In the genomic region with DNA sequence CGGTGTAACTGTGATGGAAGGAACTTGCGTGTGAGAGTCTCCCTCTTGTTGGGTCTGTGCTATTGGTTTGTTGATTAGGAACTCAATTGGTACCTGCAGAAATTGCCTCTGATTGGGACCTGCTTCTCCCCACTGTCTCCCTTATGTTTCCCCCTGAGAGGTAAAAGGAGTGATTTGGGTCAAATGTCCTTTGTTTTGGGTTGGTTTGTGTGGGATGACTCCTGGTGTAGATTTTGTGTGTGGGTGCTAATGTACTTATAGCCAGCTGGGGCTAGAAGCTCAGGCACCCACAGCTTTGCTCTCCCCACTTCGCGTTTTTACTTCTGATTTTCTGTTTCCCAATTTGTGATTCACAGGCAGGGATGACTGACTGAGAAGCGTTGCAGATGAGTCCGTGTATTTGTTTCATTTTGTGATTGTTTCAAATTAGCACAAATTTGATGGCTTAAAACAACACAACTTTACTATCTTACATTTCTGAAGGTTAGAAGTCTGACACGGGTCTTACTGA, we compare ENCODE assay signal across 15 cellular contexts.
DNase-seq lines count a peak whose midpoint lies in the region; ATAC-seq and TF ChIP-seq lines count a peak whose summit lies in the region.
"Had no signal": no experiment of that assay in that cellular context is flagged by ENCODE, and none has a peak within 500 bp of the region (broad histone marks: within the 10 kb centered on the region; RNA-seq: fewer than 3 reads in every experiment).

No MANE protein-coding gene starts in this region.

- H3K9me3 ChIP-seq in Loucy (ENCODE audit: insufficient read depth, low read depth, low read length) (peaks cover 1% of the 10 kb centered on the region; the same call in 1 of the 2 replicates), esophagus muscularis mucosa (no peaks in the 10 kb centered on the region), spleen (peaks cover 0 to under 1% (median 0%) of the 10 kb centered on the region in 8 donors)
- H3K9me3 ChIP-seq: sigmoid colon had no signal

- intact Hi-C loops in activated CD4-positive, alpha-beta memory T cell treated with anti-CD3 and anti-CD28 coated beads for 36 hours (cut with micrococcal nuclease), result no loop called here
- intact Hi-C loops in esophagus muscularis mucosa (cut with DNase I), result no loop called here
- intact Hi-C loops in spleen (cut with DNase I; ENCODE audit: low total_unique reads), result no loop called here

- H3K4me3 ChIP-seq in Loucy (ENCODE audit: low read length, poor library complexity, severe bottlenecking) (no peak overlapping the region), esophagus muscularis mucosa (no peak overlapping the region), spleen (peak overlapping the region in 1 of 8 donors; percentile 12)
- H3K4me3 ChIP-seq: sigmoid colon had no signal

- H3K4me3 Mint-ChIP-seq in activated CD4-positive, alpha-beta memory T cell treated with anti-CD3 and anti-CD28 coated beads for 36 hours, result peak overlapping the region; percentile 45
- no peak overlapping the region for H3K4me3 Mint-ChIP-seq in activated CD4-positive, alpha-beta memory T cell treated with anti-CD3 and anti-CD28 coated beads, Interleukin-2, amount 10 ng/mL, durations not matched to agents 7 days and 5 days
- H3K4me3 Mint-ChIP-seq: H9 had no signal

- WGBS in esophagus muscularis mucosa, result 82% methylated on average over 7 of the region's 7 CpGs
- 77 to 85% (median 83%) methylated on average over 7 of the region's 7 CpGs for WGBS in spleen, 5 donors

- no peak for ATAC-seq in GM19455 (IDR thresholded peaks at IDR 0.05; ENCODE audit: unreplicated experiment)
- ATAC-seq in esophagus mucosa, result no peak

- CTCF ChIA-PET in activated CD4-positive, alpha-beta memory T cell treated with anti-CD3 and anti-CD28 coated beads for 36 hours (lab: Charles Lee), result interaction anchor here (1.0 kb wide), 2 partner anchors 14 to 265 kb away, joined by 3 to 4 read pairs; no protein-coding TSS in a partner anchor
- CTCF ChIA-PET in activated CD4-positive, alpha-beta memory T cell treated with anti-CD3 and anti-CD28 coated beads, Interleukin-2, amount 10 ng/mL, durations not matched to agents 7 days and 5 days (lab: Charles Lee), result interaction anchor here (1.2 kb wide), 1 partner anchor 117 kb away, joined by 3 read pairs; no protein-coding TSS in a partner anchor

- no peak for TF ChIP-seq POLR2A in esophagus muscularis mucosa (IDR thresholded peaks at IDR 0.05; ENCODE audit: low read depth)
- TF ChIP-seq POLR2A in spleen (IDR thresholded peaks at IDR 0.05), result no peak

- H3K27me3 ChIP-seq in Loucy (ENCODE audit: insufficient read depth, low read length, poor library complexity, severe bottlenecking) (no peaks in the 10 kb centered on the region), esophagus muscularis mucosa (no peaks in the 10 kb centered on the region), spleen (replicated peaks in 1 of 7) (no peaks in the 10 kb centered on the region)
- H3K27me3 ChIP-seq: sigmoid colon had no signal

- peak overlapping the region; percentile 17 for H3K4me2 ChIP-seq in Loucy (ENCODE audit: low read depth, low read length, poor library complexity, severe bottlenecking)

- no peaks in the 10 kb centered on the region for H3F3A ChIP-seq in Loucy (ENCODE audit: low read depth)

- peaks cover 24% of the 10 kb centered on the region for H4K20me1 ChIP-seq in Loucy (ENCODE audit: insufficient read depth, low read length, poor library complexity, severe bottlenecking)

- no peak for TF ChIP-seq EP300 in esophagus muscularis mucosa (IDR thresholded peaks at IDR 0.05)

- no peaks in the 10 kb centered on the region for H3K27me3 Mint-ChIP-seq in activated CD4-positive, alpha-beta memory T cell treated with anti-CD3 and anti-CD28 coated beads for 36 hours
- H3K27me3 Mint-ChIP-seq in activated CD4-positive, alpha-beta memory T cell treated with anti-CD3 and anti-CD28 coated beads, Interleukin-2, amount 10 ng/mL, durations not matched to agents 7 days and 5 days, result no peaks in the 10 kb centered on the region

- H3K36me3 Mint-ChIP-seq in activated CD4-positive, alpha-beta memory T cell treated with anti-CD3 and anti-CD28 coated beads for 36 hours, result peaks cover under 1% of the 10 kb centered on the region
- H3K36me3 Mint-ChIP-seq in activated CD4-positive, alpha-beta memory T cell treated with anti-CD3 and anti-CD28 coated beads, Interleukin-2, amount 10 ng/mL, durations not matched to agents 7 days and 5 days (ENCODE audit: low read depth), result peaks cover 52% of the 10 kb centered on the region

- H3K27ac ChIP-seq in esophagus muscularis mucosa (replicated peaks in 1 of 4), result peak overlapping the region; percentile 13 to 38 (median 22)
- peak overlapping the region in 6 of 8 donors; percentile 61 to 82 (median 74) for H3K27ac ChIP-seq in spleen

- DNase-seq in activated CD4-positive, alpha-beta memory T cell treated with anti-CD3 and anti-CD28 coated beads for 36 hours, result no peak
- DNase-seq in activated CD4-positive, alpha-beta memory T cell treated with anti-CD3 and anti-CD28 coated beads, Interleukin-2, amount 10 ng/mL, durations not matched to agents 7 days and 5 days, result no peak
- DNase-seq in esophagus muscularis mucosa (ENCODE audit: extremely low spot score), result no peak
- no peak for DNase-seq in spleen
- no peak for DNase-seq in NCI-H1694 (lab: John Stamatoyannopoulos, UW)
- DNase-seq: ACHN; activated CD4-positive, CD25-positive, alpha-beta regulatory T cell; activated gamma-delta T cell treated with Interleukin-2 at 50 U/mL for 16 hours; DMS153; H9; NCI-H187; sigmoid colon had no signal

- H3K36me3 ChIP-seq in Loucy (ENCODE audit: insufficient read depth, low read length) (peaks cover 3% of the 10 kb centered on the region; the same call in 1 of the 2 replicates), esophagus muscularis mucosa (no peaks in the 10 kb centered on the region), spleen (peaks cover 0 to 18% (median 0%) of the 10 kb centered on the region in 6 donors)
- H3K36me3 ChIP-seq: sigmoid colon had no signal

- H3K4me1 ChIP-seq in Loucy (ENCODE audit: insufficient read depth, low read length, poor library complexity, severe bottlenecking) (peaks cover 35% of the 10 kb centered on the region), esophagus muscularis mucosa (peaks cover 28 to 34% (median 31%) of the 10 kb centered on the region in 4 donors), spleen (peaks cover 18 to 97% (median 67%) of the 10 kb centered on the region in 6 donors)

- H3K27ac Mint-ChIP-seq in activated CD4-positive, alpha-beta memory T cell treated with anti-CD3 and anti-CD28 coated beads for 36 hours, result peak overlapping the region; percentile 23
- H3K27ac Mint-ChIP-seq in activated CD4-positive, alpha-beta memory T cell treated with anti-CD3 and anti-CD28 coated beads, Interleukin-2, amount 10 ng/mL, durations not matched to agents 7 days and 5 days, result no peak overlapping the region

- POLR2A ChIA-PET in activated CD4-positive, alpha-beta memory T cell treated with anti-CD3 and anti-CD28 coated beads for 36 hours (lab: Charles Lee), result interaction anchor here (1.0 to 1.4 kb wide), 2 partner anchors 17 to 79 kb away, joined by 3 to 5 read pairs; a partner anchor contains a TSS
- POLR2A ChIA-PET in activated CD4-positive, alpha-beta memory T cell treated with anti-CD3 and anti-CD28 coated beads, Interleukin-2, amount 10 ng/mL, durations not matched to agents 7 days and 5 days (lab: Charles Lee), result interaction anchor here (0.8 kb wide), 1 partner anchor 10 kb away, joined by 3 read pairs; no protein-coding TSS in a partner anchor

- H3K9me3 Mint-ChIP-seq in activated CD4-positive, alpha-beta memory T cell treated with anti-CD3 and anti-CD28 coated beads for 36 hours, result no peaks in the 10 kb centered on the region
- no peaks in the 10 kb centered on the region for H3K9me3 Mint-ChIP-seq in activated CD4-positive, alpha-beta memory T cell treated with anti-CD3 and anti-CD28 coated beads, Interleukin-2, amount 10 ng/mL, durations not matched to agents 7 days and 5 days

- peaks cover 55% of the 10 kb centered on the region for H3K4me1 Mint-ChIP-seq in activated CD4-positive, alpha-beta memory T cell treated with anti-CD3 and anti-CD28 coated beads for 36 hours (ENCODE audit: low read depth)
- peaks cover 37% of the 10 kb centered on the region for H3K4me1 Mint-ChIP-seq in activated CD4-positive, alpha-beta memory T cell treated with anti-CD3 and anti-CD28 coated beads, Interleukin-2, amount 10 ng/mL, durations not matched to agents 7 days and 5 days

- H3K9ac ChIP-seq in Loucy (ENCODE audit: low read depth, low read length, poor library complexity, severe bottlenecking), result no peak overlapping the region

- TF ChIP-seq CTCF in Loucy (conservative IDR thresholded peaks at IDR 0.05; ENCODE audit: low read length) (no peak), esophagus muscularis mucosa (IDR thresholded peaks at IDR 0.05) (no peak), spleen (IDR thresholded peaks at IDR 0.05 in 8 of 11, conservative IDR thresholded peaks at IDR 0.05 in 3 of 11) (no peak)

- no peak overlapping the region for H2AFZ ChIP-seq in Loucy (ENCODE audit: low read length)

- no peaks in the 10 kb centered on the region for H3K9me2 ChIP-seq in Loucy (replicated peaks; ENCODE audit: low read depth, low read length)

- peaks cover 96% of the 10 kb centered on the region for H3K79me2 ChIP-seq in Loucy (ENCODE audit: insufficient read depth, low read length)
